In the genomic region with DNA sequence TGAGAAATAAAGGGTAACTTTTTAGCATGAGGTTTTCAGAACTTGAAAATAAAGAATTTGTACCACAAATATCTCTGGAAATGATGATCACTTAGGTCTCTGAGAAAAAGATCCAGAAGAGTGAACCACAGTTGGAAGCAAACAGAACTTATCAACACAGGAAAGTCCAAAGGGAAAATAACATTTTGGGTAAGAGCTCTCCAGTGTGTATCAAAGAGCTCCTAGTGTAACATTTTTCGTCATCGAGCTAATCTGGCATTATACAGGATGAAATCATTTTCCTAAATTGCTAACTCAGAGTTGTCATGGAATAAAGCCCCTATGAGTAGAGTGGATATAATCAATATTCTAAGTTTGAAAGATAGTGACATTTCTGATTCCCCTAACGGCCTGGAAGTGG, we compare ENCODE assay signal across 29 cellular contexts.
"Had no signal": no experiment of that assay in that cellular context is flagged by ENCODE, and none has a peak within 500 bp of the region (broad histone marks: within the 10 kb centered on the region; RNA-seq: fewer than 3 reads in every experiment).

No MANE protein-coding gene starts in this region.

- H3K27me3 ChIP-seq: adrenal gland, body of pancreas, esophagus muscularis mucosa, foreskin keratinocyte, gastrocnemius medialis had no signal

- H3K4me3 ChIP-seq: adrenal gland, body of pancreas, esophagus muscularis mucosa, gastrocnemius medialis had no signal

- ATAC-seq: activated CD4-positive, alpha-beta T cell treated with anti-CD3 and anti-CD28 coated beads for 36 hours; activated CD8-positive, alpha-beta memory T cell treated with anti-CD3 and anti-CD28 coated beads, Interleukin-2, amount 10 ng/mL, durations not matched to agents 7 days and 5 days; activated CD8-positive, alpha-beta T cell treated with anti-CD3 and anti-CD28 coated beads, Interleukin-2, amount 10 ng/mL, durations not matched to agents 7 days and 5 days; activated naive CD8-positive, alpha-beta T cell treated with anti-CD3 and anti-CD28 coated beads, Interleukin-2, amount 50 U/mL, for 24 hours; body of pancreas; effector memory CD8-positive, alpha-beta T cell; foreskin keratinocyte had no signal

- DNase-seq: activated CD4-positive, alpha-beta memory T cell treated with anti-CD3 and anti-CD28 coated beads for 36 hours; activated CD4-positive, alpha-beta T cell treated with anti-CD3 and anti-CD28 coated beads for 36 hours; activated CD4-positive, alpha-beta T cell treated with anti-CD3 and anti-CD28 coated beads, Interleukin-2, amount 10 ng/mL, durations not matched to agents 24 days and 14 days; activated CD4-positive, CD25-positive, alpha-beta regulatory T cell; activated CD4-positive, CD25-positive, alpha-beta regulatory T cell treated with anti-CD3 and anti-CD28 coated beads, Interleukin-2, amount 50 U/mL, for 72 hours; activated CD8-positive, alpha-beta memory T cell treated with anti-CD3 and anti-CD28 coated beads, Interleukin-2, amount 10 ng/mL, durations not matched to agents 7 days and 5 days; activated CD8-positive, alpha-beta memory T cell treated with anti-CD3 and anti-CD28 coated beads, Interleukin-2, amount 50 U/mL, for 4 hours; activated CD8-positive, alpha-beta T cell treated with anti-CD3 and anti-CD28 coated beads, Interleukin-2, amount 10 ng/mL, durations not matched to agents 7 days and 5 days; activated effector memory CD4-positive, alpha-beta T cell treated with anti-CD3 and anti-CD28 coated beads, Interleukin-2, amount 50 U/mL, for 16 hours; activated naive CD4-positive, alpha-beta T cell treated with anti-CD3 and anti-CD28 coated beads for 36 hours; activated naive CD8-positive, alpha-beta T cell treated with anti-CD3 and anti-CD28 coated beads for 36 hours; activated naive CD8-positive, alpha-beta T cell treated with anti-CD3 and anti-CD28 coated beads, Interleukin-2, amount 50 U/mL, for 24 hours; activated T-cell treated with anti-CD3 and anti-CD28 coated beads, Interleukin-2, amount 50 U/mL, for 1 hour; activated T-cell treated with anti-CD3 and anti-CD28 coated beads, Interleukin-2, amount 50 U/mL, for 48 hours; adrenal gland; amygdala; aorta; body of pancreas; central memory CD4-positive, alpha-beta T cell; cortex of kidney; dermis blood vessel endothelial cell; effector CD4-positive, alpha-beta T cell; effector memory CD8-positive, alpha-beta T cell; erythroblast; foreskin keratinocyte; glutamatergic neuron; T-helper 2 cell had no signal

- H3K36me3 ChIP-seq: adrenal gland, esophagus muscularis mucosa, gastrocnemius medialis had no signal

- H3K4me1 ChIP-seq: adrenal gland, body of pancreas had no signal

- H3K27ac ChIP-seq: adrenal gland, body of pancreas, esophagus muscularis mucosa, foreskin keratinocyte had no signal

- H3K9me3 ChIP-seq: adrenal gland, body of pancreas, esophagus muscularis mucosa, gastrocnemius medialis had no signal
